In the genomic region with DNA sequence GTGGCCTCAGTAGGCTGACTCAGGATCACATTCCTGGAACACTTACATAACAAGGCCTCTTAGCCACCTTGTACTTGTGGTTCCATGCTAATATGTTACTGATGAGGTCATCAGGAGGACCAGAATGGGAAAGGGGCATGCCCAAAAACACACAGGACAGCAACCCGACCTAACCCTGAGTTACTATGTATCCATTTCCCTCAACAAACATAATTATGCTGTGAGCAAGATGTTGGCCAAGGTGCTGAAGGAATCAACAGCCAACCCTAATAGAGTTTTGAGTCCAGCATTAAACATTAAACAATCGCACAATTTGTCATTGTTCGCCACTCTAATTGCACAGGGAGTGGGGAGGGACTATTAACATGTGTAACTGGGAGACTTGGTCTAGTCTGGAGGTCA, we compare ENCODE assay signal across 16 cellular contexts.
DNase-seq lines count a peak whose midpoint lies in the region; ATAC-seq and TF ChIP-seq lines count a peak whose summit lies in the region.
"Had no signal": no experiment of that assay in that cellular context is flagged by ENCODE, and none has a peak within 500 bp of the region (broad histone marks: within the 10 kb centered on the region; RNA-seq: fewer than 3 reads in every experiment).

No MANE protein-coding gene starts in this region.

- intact Hi-C loops in activated naive CD4-positive, alpha-beta T cell treated with anti-CD3 and anti-CD28 coated beads for 36 hours (cut with micrococcal nuclease) = no loop called here
- intact Hi-C loops in activated CD4-positive, alpha-beta T cell treated with anti-CD3 and anti-CD28 coated beads for 36 hours (cut with DNase I, micrococcal nuclease) = no loop called here

- peaks cover 3% of the 10 kb centered on the region for H3K27me3 Mint-ChIP-seq in activated naive CD4-positive, alpha-beta T cell treated with anti-CD3 and anti-CD28 coated beads for 36 hours (ENCODE audit: low read depth)
- no peaks in the 10 kb centered on the region for H3K27me3 Mint-ChIP-seq in activated CD4-positive, alpha-beta T cell treated with anti-CD3 and anti-CD28 coated beads for 36 hours

- DNase-seq in H4 (ENCODE audit: low spot score) (peak; percentile 38), amniotic epithelial cell (ENCODE audit: low read depth) (peak; percentile 73), hepatic stellate cell (ENCODE audit: low spot score) (peak; percentile 27), WERI-Rb-1 (no peak)
- DNase-seq in activated naive CD4-positive, alpha-beta T cell treated with anti-CD3 and anti-CD28 coated beads for 36 hours = no peak
- DNase-seq in activated CD4-positive, alpha-beta T cell treated with anti-CD3 and anti-CD28 coated beads for 36 hours = no peak
- DNase-seq: DMS79 treated with DMSO at 0.1 percent for 48 hours, Karpas-422, left lung, NCI-H1436, ovary, SJCRH30 had no signal

- no peaks in the 10 kb centered on the region; the same call in 1 of the 2 replicates for H3K36me3 ChIP-seq in WERI-Rb-1
- H3K36me3 ChIP-seq: cardiac muscle cell, left lung, ovary, SJCRH30 had no signal

- POLR2A ChIA-PET in activated CD4-positive, alpha-beta T cell treated with anti-CD3 and anti-CD28 coated beads for 36 hours (lab: Charles Lee) = no interaction called here

- no peak overlapping the region for H3K27ac ChIP-seq in WERI-Rb-1
- H3K27ac ChIP-seq: cardiac muscle cell, left lung, ovary, SJCRH30 had no signal

- H3K4me3 ChIP-seq in WERI-Rb-1 (ENCODE audit: low read depth, low read length) = no peak overlapping the region
- H3K4me3 ChIP-seq: cardiac muscle cell, left lung, ovary, SJCRH30 had no signal

- H3K27ac Mint-ChIP-seq in activated naive CD4-positive, alpha-beta T cell treated with anti-CD3 and anti-CD28 coated beads for 36 hours = no peak overlapping the region
- no peak overlapping the region for H3K27ac Mint-ChIP-seq in activated CD4-positive, alpha-beta T cell treated with anti-CD3 and anti-CD28 coated beads for 36 hours
- H3K27ac Mint-ChIP-seq: activated naive CD4-positive, alpha-beta T cell treated with anti-CD3 and anti-CD28 coated beads, Interleukin-2, amount 50 U/mL, for 24 hours; CD14-positive monocyte had no signal

- H3K36me3 Mint-ChIP-seq in activated naive CD4-positive, alpha-beta T cell treated with anti-CD3 and anti-CD28 coated beads for 36 hours (ENCODE audit: low read depth) = no peaks in the 10 kb centered on the region
- H3K36me3 Mint-ChIP-seq in activated CD4-positive, alpha-beta T cell treated with anti-CD3 and anti-CD28 coated beads for 36 hours (ENCODE audit: low read depth) = no peaks in the 10 kb centered on the region
- H3K36me3 Mint-ChIP-seq: activated naive CD4-positive, alpha-beta T cell treated with anti-CD3 and anti-CD28 coated beads, Interleukin-2, amount 50 U/mL, for 24 hours; CD14-positive monocyte had no signal

- no peak for ATAC-seq in HG02759 (IDR thresholded peaks at IDR 0.05; ENCODE audit: unreplicated experiment)
- no peak for ATAC-seq in activated CD4-positive, alpha-beta T cell treated with anti-CD3 and anti-CD28 coated beads for 36 hours
- ATAC-seq: left lung had no signal

- H3K4me3 Mint-ChIP-seq in activated naive CD4-positive, alpha-beta T cell treated with anti-CD3 and anti-CD28 coated beads for 36 hours = no peak overlapping the region
- H3K4me3 Mint-ChIP-seq in activated CD4-positive, alpha-beta T cell treated with anti-CD3 and anti-CD28 coated beads for 36 hours = no peak overlapping the region
- H3K4me3 Mint-ChIP-seq: activated naive CD4-positive, alpha-beta T cell treated with anti-CD3 and anti-CD28 coated beads, Interleukin-2, amount 50 U/mL, for 24 hours; CD14-positive monocyte had no signal

- CTCF ChIA-PET in activated naive CD4-positive, alpha-beta T cell treated with anti-CD3 and anti-CD28 coated beads for 36 hours (lab: Charles Lee) = no interaction called here
- CTCF ChIA-PET in activated CD4-positive, alpha-beta T cell treated with anti-CD3 and anti-CD28 coated beads for 36 hours (lab: Charles Lee) = no interaction called here

- H3K4me1 Mint-ChIP-seq in activated naive CD4-positive, alpha-beta T cell treated with anti-CD3 and anti-CD28 coated beads for 36 hours (ENCODE audit: low read depth) = no peaks in the 10 kb centered on the region
- no peaks in the 10 kb centered on the region for H3K4me1 Mint-ChIP-seq in activated CD4-positive, alpha-beta T cell treated with anti-CD3 and anti-CD28 coated beads for 36 hours
- H3K4me1 Mint-ChIP-seq: activated naive CD4-positive, alpha-beta T cell treated with anti-CD3 and anti-CD28 coated beads, Interleukin-2, amount 50 U/mL, for 24 hours; CD14-positive monocyte had no signal

- no peaks in the 10 kb centered on the region for H3K9me3 ChIP-seq in WERI-Rb-1 (ENCODE audit: severe bottlenecking)
- H3K9me3 ChIP-seq: left lung, ovary, SJCRH30 had no signal

- H3K9me3 Mint-ChIP-seq in activated naive CD4-positive, alpha-beta T cell treated with anti-CD3 and anti-CD28 coated beads for 36 hours = no peaks in the 10 kb centered on the region
- H3K9me3 Mint-ChIP-seq in activated CD4-positive, alpha-beta T cell treated with anti-CD3 and anti-CD28 coated beads for 36 hours (ENCODE audit: low read depth) = no peaks in the 10 kb centered on the region
- H3K9me3 Mint-ChIP-seq: activated naive CD4-positive, alpha-beta T cell treated with anti-CD3 and anti-CD28 coated beads, Interleukin-2, amount 50 U/mL, for 24 hours had no signal

- TF ChIP-seq CTCF in WERI-Rb-1 (IDR thresholded peaks at IDR 0.05; ENCODE audit: low read depth, low read length) = no peak

- no peaks in the 10 kb centered on the region for H3K27me3 ChIP-seq in WERI-Rb-1 (ENCODE audit: insufficient read depth, low read depth, severe bottlenecking)
- H3K27me3 ChIP-seq: cardiac muscle cell, left lung, ovary had no signal

Comparison
In these comparisons a context has a peak if more than half of its experiments do, and no peak if none do; other contexts are left out.
1. DNase-seq: peak in H4 (single experiment), amniotic epithelial cell (single experiment) and hepatic stellate cell (single experiment); none in activated naive CD4-positive, alpha-beta T cell treated with anti-CD3 and anti-CD28 coated beads for 36 hours (single experiment), WERI-Rb-1 (single experiment) and activated CD4-positive, alpha-beta T cell treated with anti-CD3 and anti-CD28 coated beads for 36 hours (single experiment).